ENCODE assay signal across 10 cellular contexts in the genomic region with DNA sequence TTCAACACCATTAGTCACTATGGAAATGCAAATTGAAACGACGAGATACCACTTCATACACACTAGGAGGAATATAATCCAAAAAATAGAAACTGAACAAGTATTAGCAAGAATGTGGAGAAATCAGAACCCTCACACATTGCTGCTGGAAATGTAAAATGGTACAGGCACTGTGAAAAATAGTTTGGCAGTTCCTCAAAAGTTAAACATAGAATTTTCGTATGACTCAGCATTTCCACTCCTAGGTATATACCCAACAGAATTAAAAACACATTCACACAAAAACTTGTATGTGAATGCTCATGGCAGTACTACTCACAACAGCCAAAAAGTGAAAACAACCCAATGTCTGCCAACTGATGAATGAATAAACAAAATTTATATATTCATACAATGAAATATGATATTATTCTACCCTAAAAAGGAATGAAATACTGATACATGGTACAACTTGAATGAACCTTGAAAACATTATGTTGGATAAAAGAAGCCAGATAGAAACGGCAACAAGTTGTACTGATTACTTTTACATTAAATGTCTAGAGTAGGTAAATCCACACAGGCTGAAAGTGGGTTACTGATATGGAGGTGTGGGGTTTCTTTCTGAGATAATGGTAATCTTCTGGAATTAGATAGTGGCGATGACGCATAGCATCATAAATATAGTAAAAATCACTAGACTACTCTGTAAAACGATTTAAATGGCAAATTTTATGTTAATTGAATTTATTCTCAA. TPM values are rescaled to one million over a fixed set of nuclear protein-coding genes. Genes with fewer than 3 reads are reported as not detected.
DNase-seq lines count a peak whose midpoint lies in the region; ATAC-seq, FAIRE-seq and TF ChIP-seq lines count a peak whose summit lies in the region.
"Had no signal": no experiment of that assay in that cellular context is flagged by ENCODE, and none has a peak within 500 bp of the region (broad histone marks: within the 10 kb centered on the region; RNA-seq: fewer than 3 reads in every experiment).

No MANE protein-coding gene starts in this region.

- no peak overlapping the region for H3K27ac ChIP-seq in H9 (ENCODE audit: insufficient read length, low read depth, low read length)

- H3K56ac ChIP-seq in H9 (ENCODE audit: insufficient read length, low read depth, low read length), result no peak overlapping the region

- H3K4me1 Mint-ChIP-seq in H9, result no peaks in the 10 kb centered on the region

- H2BK120ac ChIP-seq in H9 (ENCODE audit: low read depth, low read length, poor library complexity, severe bottlenecking), result no peak overlapping the region

- no peaks in the 10 kb centered on the region for H3K27me3 Mint-ChIP-seq in H9 (ENCODE audit: low read depth)

- FAIRE-seq in GM12891 (lab: Jason Lieb, UNC), result peak; percentile 69

- no peak overlapping the region for H2BK20ac ChIP-seq in H9 (ENCODE audit: low read depth, low read length, poor library complexity, severe bottlenecking)

- no peak overlapping the region for H3K18ac ChIP-seq in H9 (ENCODE audit: insufficient read length, low read depth, low read length)

- no peak overlapping the region for H2BK5ac ChIP-seq in H9 (ENCODE audit: insufficient read length, low read length)

- H3K9ac ChIP-seq in H9 (ENCODE audit: extremely low read depth, insufficient read length, low read length), result no peak overlapping the region

- no peak overlapping the region for H3K14ac ChIP-seq in H9 (ENCODE audit: insufficient read depth, low read length)

- ATAC-seq in GM21786 (IDR thresholded peaks at IDR 0.05; ENCODE audit: unreplicated experiment) (peak; percentile 44), HG03565 (IDR thresholded peaks at IDR 0.05; ENCODE audit: unreplicated experiment) (peak; percentile 56)

- no peak overlapping the region for H2AK5ac ChIP-seq in H9 (ENCODE audit: insufficient read length, low read length)

- no peak overlapping the region for H3T11ph ChIP-seq in H9 (ENCODE audit: low read length)

- WGBS in H9 (ENCODE audit: extremely low coverage, insufficient read length, low lambda C conversion rate), result no CpG with 5 or more reads among the region's 7 CpGs

- H4K8ac ChIP-seq in H9 (replicated peaks; ENCODE audit: insufficient read length, low read depth, low read length), result no peak overlapping the region

- no peaks in the 10 kb centered on the region for H3K4me1 ChIP-seq in H9 (ENCODE audit: insufficient read depth, low read length)

- no peak overlapping the region for H2BK12ac ChIP-seq in H9 (ENCODE audit: insufficient read length, low read depth, low read length)

- no peak overlapping the region for H4K91ac ChIP-seq in H9 (ENCODE audit: insufficient read length, low read depth, low read length)

- H3K79me2 ChIP-seq in H9 (ENCODE audit: insufficient read depth, low read length), result no peaks in the 10 kb centered on the region

- no peak overlapping the region for H3K4me2 ChIP-seq in H9 (ENCODE audit: insufficient read depth, insufficient read length, low read length)

- no peak overlapping the region for H2AFZ ChIP-seq in H9 (ENCODE audit: low read length)

- H3K4me3 ChIP-seq in cardiac fibroblast (replicated peaks in 1 of 2; ENCODE audit: low read depth in 2 of 2, low read length in 2 of 2), result no peak overlapping the region
- H3K4me3 ChIP-seq: heart right ventricle had no signal

- no peaks in the 10 kb centered on the region for H3K27me3 ChIP-seq in H9 (ENCODE audit: insufficient read depth, low read length)
- H3K27me3 ChIP-seq: heart right ventricle had no signal

- no peaks in the 10 kb centered on the region for H3K23me2 ChIP-seq in H9 (ENCODE audit: insufficient read length, low read depth, low read length, poor library complexity, severe bottlenecking)

- no peak overlapping the region for H3K4ac ChIP-seq in H9 (ENCODE audit: low read depth, low read length)

- H3K9me3 Mint-ChIP-seq in H9, result no peaks in the 10 kb centered on the region

- no peak for TF ChIP-seq CTCF in cardiac fibroblast (IDR thresholded peaks at IDR 0.05; ENCODE audit: low read depth, low read length)
- TF ChIP-seq CTCF in H9 (conservative IDR thresholded peaks at IDR 0.05), result no peak

- H4K5ac ChIP-seq in H9 (ENCODE audit: insufficient read length, low read depth, low read length), result no peak overlapping the region

- no peak for TF ChIP-seq POLR2A in GM12891 (IDR thresholded peaks at IDR 0.05; ENCODE audit: low read depth, low read length)

- no peak overlapping the region for H2BK15ac ChIP-seq in H9 (ENCODE audit: low read depth, low read length)

- H3K27ac Mint-ChIP-seq in H9, result no peak overlapping the region

- H3K9me3 ChIP-seq in H9 (ENCODE audit: control insufficient read depth, low read depth, low read length), result no peaks in the 10 kb centered on the region

- DNase-seq in GM12891 (ENCODE audit: insufficient read length, low spot score) (no peak), cardiac fibroblast (ENCODE audit: low read depth in 2 of 2) (peak; percentile 39 to 50), NCI-H1092 (lab: John Stamatoyannopoulos, UW) (no peak), NCI-H1417 (lab: John Stamatoyannopoulos, UW) (no peak), H9 (no peak), HPDE6-E6E7 (ENCODE audit: extremely low spot score) (no peak)
- DNase-seq: heart right ventricle, occipital lobe had no signal

- no peaks in the 10 kb centered on the region for H3K79me1 ChIP-seq in H9 (ENCODE audit: insufficient read depth, low read depth, low read length, poor library complexity, severe bottlenecking)

- no peaks in the 10 kb centered on the region for H4K20me1 ChIP-seq in H9 (ENCODE audit: control insufficient read depth, insufficient read depth, insufficient read length)

- no peaks in the 10 kb centered on the region for H3K36me3 Mint-ChIP-seq in H9 (ENCODE audit: insufficient read depth in 1 of 3, low read depth in 3 of 3)

- H3K23ac ChIP-seq in H9 (ENCODE audit: insufficient read length, low read depth, low read length), result no peak overlapping the region

- no peak overlapping the region for H3K4me3 Mint-ChIP-seq in H9

TF ChIP-seq in GM12891, 5 proteins besides CTCF, POLR2A, EP300 and RAD21:
- TF ChIP-seq POU2F2 (IDR thresholded peaks at IDR 0.05; ENCODE audit: low read depth, low read length) (no peak), TAF1 (IDR thresholded peaks at IDR 0.05; ENCODE audit: low read depth, low read length) (no peak), SPI1 (IDR thresholded peaks at IDR 0.05; ENCODE audit: low read depth, low read length) (peak; percentile 93), PAX5 (IDR thresholded peaks at IDR 0.05; ENCODE audit: insufficient read depth, low read length, severe bottlenecking) (no peak), POLR2AphosphoS5 (IDR thresholded peaks at IDR 0.05; ENCODE audit: low read depth, low read length) (no peak)

RNA-seq across cellular contexts. Expression of gene TEC, which starts 22.3 kb away (rescaled TPM):
- polyA plus RNA-seq in GM12891 (2012; ENCODE audit: low read depth, missing spikeins), result 13.7 TPM
- total RNA-seq in H9 (2021), result 1.7 and 1.8 TPM in 2 replicates

Comparison
In these comparisons a context has a peak if more than half of its experiments do, and no peak if none do; other contexts are left out.
1. DNase-seq: peak in cardiac fibroblast (2 of 2); none in GM12891 (single experiment), NCI-H1092 (single experiment), NCI-H1417 (0 of 3), H9 (single experiment) and HPDE6-E6E7 (single experiment).